ENCODE assay signal across 20 cellular contexts in the genomic region with DNA sequence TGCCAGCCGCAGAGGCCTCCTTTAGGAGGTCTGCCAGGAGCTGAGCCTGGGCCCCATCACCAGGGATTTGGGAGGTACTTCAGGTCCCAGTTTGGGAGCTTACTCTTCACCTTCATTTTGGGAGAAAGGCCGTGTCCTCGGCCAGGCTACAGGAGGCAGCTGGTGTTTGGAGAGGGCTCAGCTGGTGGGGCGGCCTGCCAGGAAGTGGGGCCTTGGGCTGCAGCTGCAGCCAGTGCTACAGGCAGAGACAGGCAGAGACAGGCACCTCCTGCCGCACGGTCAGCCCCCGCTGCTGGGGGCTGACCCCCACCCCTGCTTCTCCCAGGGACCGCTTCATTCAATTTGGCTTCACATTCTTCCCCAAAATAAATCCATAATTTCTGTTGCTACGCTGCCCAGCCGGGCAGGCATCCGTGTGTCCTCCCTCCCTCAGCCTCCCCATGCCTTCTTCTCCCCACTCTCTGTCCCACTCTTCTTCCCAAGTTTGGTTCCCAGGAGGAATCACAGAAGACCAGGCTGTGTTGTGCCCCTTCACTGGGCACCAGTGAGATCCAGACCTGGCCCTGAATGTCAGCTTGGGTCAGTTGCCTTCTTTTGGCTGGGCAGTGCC. TPM values are rescaled to one million over a fixed set of nuclear protein-coding genes. Genes with fewer than 3 reads are reported as not detected.
DNase-seq lines count a peak whose midpoint lies in the region; ATAC-seq and TF ChIP-seq lines count a peak whose summit lies in the region.
"Had no signal": no experiment of that assay in that cellular context is flagged by ENCODE, and none has a peak within 500 bp of the region (broad histone marks: within the 10 kb centered on the region; RNA-seq: fewer than 3 reads in every experiment).

No MANE protein-coding gene starts in this region.

- CTCF ChIA-PET in OCI-LY7 (lab: Charles Lee; ENCODE audit: unreplicated experiment), result interaction anchor here (0.6 kb wide), 1 partner anchor 11 kb away, joined by 3 read pairs; no protein-coding TSS in a partner anchor
- CTCF ChIA-PET in activated CD8-positive, alpha-beta T cell treated with anti-CD3 and anti-CD28 coated beads for 36 hours (lab: Charles Lee), result interaction anchor here (1.2 kb wide), 1 partner anchor 13 kb away, joined by 7 read pairs; no protein-coding TSS in a partner anchor
- CTCF ChIA-PET in activated CD8-positive, alpha-beta memory T cell treated with anti-CD3 and anti-CD28 coated beads, Interleukin-2, amount 10 ng/mL, durations not matched to agents 7 days and 5 days (lab: Charles Lee), result interaction anchor here (1.2 to 2.3 kb wide), 3 partner anchors 9 to 15 kb away, joined by 4 to 8 read pairs (median 6); no protein-coding TSS in a partner anchor

- H3K4me1 ChIP-seq in OCI-LY7 (ENCODE audit: insufficient read depth, low read length, poor library complexity, severe bottlenecking) (peaks cover 54% of the 10 kb centered on the region), ovary (ENCODE audit: insufficient read depth) (peaks cover 7% of the 10 kb centered on the region)
- H3K4me1 ChIP-seq: psoas muscle had no signal

- H3K36me3 ChIP-seq in OCI-LY7 (ENCODE audit: insufficient read depth, low read length) (no peaks in the 10 kb centered on the region), ovary (no peaks in the 10 kb centered on the region)
- H3K36me3 ChIP-seq: heart right ventricle had no signal

- intact Hi-C loops in OCI-LY7 (cut with micrococcal nuclease; ENCODE audit: unreplicated experiment), result no loop called here
- intact Hi-C loops in ovary (cut with DNase I), result no loop called here
- intact Hi-C loops in activated CD8-positive, alpha-beta T cell treated with anti-CD3 and anti-CD28 coated beads for 36 hours (cut with micrococcal nuclease), result no loop called here

- H3K27ac ChIP-seq in OCI-LY7 (ENCODE audit: low read depth, low read length, poor library complexity, severe bottlenecking) (no peak overlapping the region), ovary (no peak overlapping the region)
- H3K27ac ChIP-seq: heart right ventricle, PC-9, psoas muscle, VCaP had no signal

- H3K4me3 Mint-ChIP-seq in glutamatergic neuron (ENCODE audit: unreplicated experiment), result no peak overlapping the region
- H3K4me3 Mint-ChIP-seq in activated CD8-positive, alpha-beta T cell treated with anti-CD3 and anti-CD28 coated beads for 36 hours, result no peak overlapping the region
- no peak overlapping the region for H3K4me3 Mint-ChIP-seq in activated CD8-positive, alpha-beta memory T cell treated with anti-CD3 and anti-CD28 coated beads, Interleukin-2, amount 10 ng/mL, durations not matched to agents 7 days and 5 days
- H3K4me3 Mint-ChIP-seq: activated CD8-positive, alpha-beta T cell treated with anti-CD3 and anti-CD28 coated beads, Interleukin-2, amount 10 ng/mL, durations not matched to agents 7 days and 5 days; activated T-helper 17 cell treated with anti-CD3 and anti-CD28 coated beads, Interleukin-2, amount 50 U/mL, for 72 hours had no signal

- no peaks in the 10 kb centered on the region for H3K79me2 ChIP-seq in OCI-LY7 (ENCODE audit: insufficient read depth, low read depth, low read length)

- DNase-seq in Daoy (ENCODE audit: low read depth) (peak; percentile 3), OCI-LY7 (ENCODE audit: low spot score) (peak; percentile 58), glutamatergic neuron (peak; percentile 22), ovary (peak; percentile 67 to 92 (median 84)), AG20443 (ENCODE audit: low spot score) (no peak)
- no peak for DNase-seq in activated CD8-positive, alpha-beta T cell treated with anti-CD3 and anti-CD28 coated beads for 36 hours
- no peak for DNase-seq in activated CD8-positive, alpha-beta memory T cell treated with anti-CD3 and anti-CD28 coated beads, Interleukin-2, amount 10 ng/mL, durations not matched to agents 7 days and 5 days
- DNase-seq: activated CD8-positive, alpha-beta T cell treated with anti-CD3 and anti-CD28 coated beads, Interleukin-2, amount 10 ng/mL, durations not matched to agents 7 days and 5 days; DMS79 treated with DMSO at 0.1 percent for 48 hours; heart right ventricle; NCI-H1436; NCI-H526; PC-9; psoas muscle had no signal

- H2AFZ ChIP-seq in OCI-LY7 (ENCODE audit: low read length), result no peak overlapping the region
- H2AFZ ChIP-seq: PC-9 had no signal

- POLR2A ChIA-PET in OCI-LY7 (lab: Charles Lee), result interaction anchor here (0.6 kb wide), 1 partner anchor 48 kb away, joined by 3 read pairs; no protein-coding TSS in a partner anchor
- POLR2A ChIA-PET in activated CD8-positive, alpha-beta T cell treated with anti-CD3 and anti-CD28 coated beads for 36 hours (lab: Charles Lee), result no interaction called here

- H3K9me2 ChIP-seq in OCI-LY7 (ENCODE audit: insufficient read depth, low read length), result no peaks in the 10 kb centered on the region

- H3K4me1 Mint-ChIP-seq in glutamatergic neuron (ENCODE audit: low read depth, unreplicated experiment), result peaks cover 5% of the 10 kb centered on the region
- H3K4me1 Mint-ChIP-seq in activated CD8-positive, alpha-beta T cell treated with anti-CD3 and anti-CD28 coated beads for 36 hours (ENCODE audit: low read depth), result peaks cover 5% of the 10 kb centered on the region
- peaks cover 11% of the 10 kb centered on the region for H3K4me1 Mint-ChIP-seq in activated CD8-positive, alpha-beta memory T cell treated with anti-CD3 and anti-CD28 coated beads, Interleukin-2, amount 10 ng/mL, durations not matched to agents 7 days and 5 days

- peaks cover 3% of the 10 kb centered on the region for H3K27me3 Mint-ChIP-seq in glutamatergic neuron (ENCODE audit: unreplicated experiment)
- H3K27me3 Mint-ChIP-seq in activated CD8-positive, alpha-beta T cell treated with anti-CD3 and anti-CD28 coated beads for 36 hours, result peaks cover 4% of the 10 kb centered on the region
- peaks cover 6% of the 10 kb centered on the region for H3K27me3 Mint-ChIP-seq in activated CD8-positive, alpha-beta memory T cell treated with anti-CD3 and anti-CD28 coated beads, Interleukin-2, amount 10 ng/mL, durations not matched to agents 7 days and 5 days

- no peaks in the 10 kb centered on the region for H3K36me3 Mint-ChIP-seq in glutamatergic neuron (ENCODE audit: unreplicated experiment)
- H3K36me3 Mint-ChIP-seq in activated CD8-positive, alpha-beta T cell treated with anti-CD3 and anti-CD28 coated beads for 36 hours (ENCODE audit: low read depth), result no peaks in the 10 kb centered on the region
- no peaks in the 10 kb centered on the region for H3K36me3 Mint-ChIP-seq in activated CD8-positive, alpha-beta memory T cell treated with anti-CD3 and anti-CD28 coated beads, Interleukin-2, amount 10 ng/mL, durations not matched to agents 7 days and 5 days

- H3K27me3 ChIP-seq in ovary, result no peaks in the 10 kb centered on the region

- no peaks in the 10 kb centered on the region for H4K20me1 ChIP-seq in OCI-LY7 (ENCODE audit: insufficient read depth, low read length)

- H3K9me3 Mint-ChIP-seq in glutamatergic neuron (ENCODE audit: unreplicated experiment), result peaks cover 5% of the 10 kb centered on the region
- H3K9me3 Mint-ChIP-seq in activated CD8-positive, alpha-beta T cell treated with anti-CD3 and anti-CD28 coated beads for 36 hours, result no peaks in the 10 kb centered on the region
- no peaks in the 10 kb centered on the region for H3K9me3 Mint-ChIP-seq in activated CD8-positive, alpha-beta memory T cell treated with anti-CD3 and anti-CD28 coated beads, Interleukin-2, amount 10 ng/mL, durations not matched to agents 7 days and 5 days (ENCODE audit: low read depth)
- H3K9me3 Mint-ChIP-seq: activated T-helper 17 cell treated with anti-CD3 and anti-CD28 coated beads, Interleukin-2, amount 50 U/mL, for 72 hours had no signal

- no peak overlapping the region for H3K27ac Mint-ChIP-seq in glutamatergic neuron (ENCODE audit: unreplicated experiment)
- no peak overlapping the region for H3K27ac Mint-ChIP-seq in activated CD8-positive, alpha-beta T cell treated with anti-CD3 and anti-CD28 coated beads for 36 hours
- no peak overlapping the region for H3K27ac Mint-ChIP-seq in activated CD8-positive, alpha-beta memory T cell treated with anti-CD3 and anti-CD28 coated beads, Interleukin-2, amount 10 ng/mL, durations not matched to agents 7 days and 5 days
- H3K27ac Mint-ChIP-seq: activated CD8-positive, alpha-beta T cell treated with anti-CD3 and anti-CD28 coated beads, Interleukin-2, amount 10 ng/mL, durations not matched to agents 7 days and 5 days; activated T-helper 17 cell treated with anti-CD3 and anti-CD28 coated beads, Interleukin-2, amount 50 U/mL, for 72 hours had no signal

- no peak for TF ChIP-seq CTCF in OCI-LY7 (conservative IDR thresholded peaks at IDR 0.05; ENCODE audit: low read length)
- no peak for TF ChIP-seq CTCF in glutamatergic neuron (IDR thresholded peaks at IDR 0.05; ENCODE audit: partially characterized antibody, unreplicated experiment)
- no peak for TF ChIP-seq CTCF in ovary (IDR thresholded peaks at IDR 0.05)
- TF ChIP-seq CTCF in activated CD8-positive, alpha-beta T cell treated with anti-CD3 and anti-CD28 coated beads for 36 hours (IDR thresholded peaks at IDR 0.05), result no peak

- WGBS in ovary, 3 donors, result 16 to 25% (median 24%) methylated on average over 11 of the region's 11 CpGs

- no peak for TF ChIP-seq POLR2A in ovary (IDR thresholded peaks at IDR 0.05)

- no peak overlapping the region for H3K4me3 ChIP-seq in OCI-LY7 (ENCODE audit: low read depth, low read length, poor library complexity, severe bottlenecking)
- H3K4me3 ChIP-seq in ovary, result no peak overlapping the region
- H3K4me3 ChIP-seq: heart right ventricle, PC-9, psoas muscle had no signal

- H3K9me3 ChIP-seq in OCI-LY7 (ENCODE audit: low read length) (no peaks in the 10 kb centered on the region), ovary (no peaks in the 10 kb centered on the region)
- H3K9me3 ChIP-seq: heart right ventricle, psoas muscle had no signal

- ATAC-seq in activated CD8-positive, alpha-beta T cell treated with anti-CD3 and anti-CD28 coated beads for 36 hours, result no peak
- ATAC-seq in activated CD8-positive, alpha-beta memory T cell treated with anti-CD3 and anti-CD28 coated beads, Interleukin-2, amount 10 ng/mL, durations not matched to agents 7 days and 5 days, result no peak
- no peak for ATAC-seq in GM21529 (IDR thresholded peaks at IDR 0.05; ENCODE audit: unreplicated experiment)
- ATAC-seq: activated CD8-positive, alpha-beta T cell treated with anti-CD3 and anti-CD28 coated beads, Interleukin-2, amount 10 ng/mL, durations not matched to agents 7 days and 5 days; activated T-helper 17 cell treated with anti-CD3 and anti-CD28 coated beads, Interleukin-2, amount 50 U/mL, for 72 hours; heart right ventricle; psoas muscle had no signal

- TF ChIP-seq EP300 in ovary (IDR thresholded peaks at IDR 0.05), result no peak

- no TSS peak for BruUV-seq in OCI-LY7 (replicated peaks; lab: Mats Ljungman, UMichigan)

- peak overlapping the region; percentile 2; the same call in 1 of the 2 replicates for H3K4me2 ChIP-seq in OCI-LY7 (ENCODE audit: low read length)
- H3K4me2 ChIP-seq: PC-9 had no signal

RNA-seq across cellular contexts. Expression of gene TMEM235, which starts 6.1 kb away (rescaled TPM):
- total RNA-seq in Daoy (2014; rRNA removed; shearing (Covaris generic)), result not detected in 2 replicates
- total RNA-seq in OCI-LY7 (2014; rRNA removed; shearing (Covaris generic)), result 0.32 TPM in 1 of 2 replicates, not detected in the other
- total RNA-seq in OCI-LY7 (2022), result not detected in 2 replicates
- not detected for total RNA-seq in glutamatergic neuron (ENCODE audit: unreplicated experiment)
- not detected for total RNA-seq in ovary
- polyA plus RNA-seq in ovary, result under 1 TPM in 1 of 2 donors, not detected in 1; 0.07 TPM
- not detected for total RNA-seq in activated CD8-positive, alpha-beta T cell treated with anti-CD3 and anti-CD28 coated beads for 36 hours
- not detected for total RNA-seq in activated CD8-positive, alpha-beta memory T cell treated with anti-CD3 and anti-CD28 coated beads, Interleukin-2, amount 10 ng/mL, durations not matched to agents 7 days and 5 days
- total RNA-seq: activated CD8-positive, alpha-beta T cell treated with anti-CD3 and anti-CD28 coated beads, Interleukin-2, amount 10 ng/mL, durations not matched to agents 7 days and 5 days; activated T-helper 17 cell treated with anti-CD3 and anti-CD28 coated beads, Interleukin-2, amount 50 U/mL, for 72 hours; astrocyte; heart right ventricle; PC-9; psoas muscle had no signal
- polyA plus RNA-seq: BJ, esophagus, heart right ventricle, psoas muscle had no signal

RNA-seq across cellular contexts. Expression of gene BIRC5, which starts 23.5 kb away (rescaled TPM):
- total RNA-seq in Daoy (2014; rRNA removed; shearing (Covaris generic)), result 223 and 248 TPM in 2 replicates
- total RNA-seq in OCI-LY7 (2014; rRNA removed; shearing (Covaris generic)), result 229 and 266 TPM in 2 replicates
- total RNA-seq in OCI-LY7 (2022), result 184 and 190 TPM in 2 replicates
- total RNA-seq in glutamatergic neuron (ENCODE audit: unreplicated experiment), result 14.5 TPM
- total RNA-seq in ovary, result 1 to 10 TPM in 2 of 7 donors, under 1 TPM in 3, not detected in 2; 0.11 to 1.4 (median 0.24) TPM
- 1 to 10 TPM in 1 of 2 donors, under 1 TPM in 1; 0.73 to 1.4 TPM for polyA plus RNA-seq in ovary
- 10 to 100 TPM; 90.6 to 93.7 TPM for total RNA-seq in activated CD8-positive, alpha-beta T cell treated with anti-CD3 and anti-CD28 coated beads for 36 hours
- 10 to 100 TPM; 87.7 to 93.0 TPM for total RNA-seq in activated CD8-positive, alpha-beta memory T cell treated with anti-CD3 and anti-CD28 coated beads, Interleukin-2, amount 10 ng/mL, durations not matched to agents 7 days and 5 days

RNA-seq across cellular contexts. Expression of gene AFMID, which starts 50.3 kb away (rescaled TPM):
- total RNA-seq in Daoy (2014; rRNA removed; shearing (Covaris generic)), result 12.1 and 14.8 TPM in 2 replicates
- 87.8 and 89.1 TPM in 2 replicates for total RNA-seq in OCI-LY7 (2014; rRNA removed; shearing (Covaris generic))
- total RNA-seq in OCI-LY7 (2022) (90.2 and 101 TPM in 2 replicates), glutamatergic neuron (ENCODE audit: unreplicated experiment) (29.9 TPM), ovary (10 to 100 TPM; 32.4 to 69.5 (median 38.5) TPM)
- polyA plus RNA-seq in ovary, result 10 to 100 TPM; 42.9 to 45.3 TPM
- 10 to 100 TPM; 20.8 to 27.9 TPM for total RNA-seq in activated CD8-positive, alpha-beta T cell treated with anti-CD3 and anti-CD28 coated beads for 36 hours
- 10 to 100 TPM; 17.1 to 24.2 TPM for total RNA-seq in activated CD8-positive, alpha-beta memory T cell treated with anti-CD3 and anti-CD28 coated beads, Interleukin-2, amount 10 ng/mL, durations not matched to agents 7 days and 5 days

RNA-seq across cellular contexts. Expression of gene TK1, which starts 50.7 kb away (rescaled TPM):
- 111 and 130 TPM in 2 replicates for total RNA-seq in Daoy (2014; rRNA removed; shearing (Covaris generic))
- total RNA-seq in OCI-LY7 (2014; rRNA removed; shearing (Covaris generic)), result 108 and 118 TPM in 2 replicates
- total RNA-seq in OCI-LY7 (2022), result 149 TPM in 2 replicates
- 2.5 TPM for total RNA-seq in glutamatergic neuron (ENCODE audit: unreplicated experiment)
- 1 to 10 TPM in 4 of 7 donors, under 1 TPM in 3; 0.35 to 4.9 (median 1.4) TPM for total RNA-seq in ovary
- 1 to 10 TPM in 1 of 2 donors, under 1 TPM in 1; 0.65 to 1.4 TPM for polyA plus RNA-seq in ovary
- 100 to 1,000 TPM; 175 to 179 TPM for total RNA-seq in activated CD8-positive, alpha-beta T cell treated with anti-CD3 and anti-CD28 coated beads for 36 hours
- 100 to 1,000 TPM; 145 to 164 TPM for total RNA-seq in activated CD8-positive, alpha-beta memory T cell treated with anti-CD3 and anti-CD28 coated beads, Interleukin-2, amount 10 ng/mL, durations not matched to agents 7 days and 5 days

Comparison
In these comparisons a context has a peak if more than half of its experiments do, and no peak if none do; other contexts are left out.
1. DNase-seq: peak in Daoy (single experiment), OCI-LY7 (single experiment), glutamatergic neuron (single experiment) and ovary (5 of 5); none in activated CD8-positive, alpha-beta T cell treated with anti-CD3 and anti-CD28 coated beads for 36 hours (single experiment), activated CD8-positive, alpha-beta memory T cell treated with anti-CD3 and anti-CD28 coated beads, Interleukin-2, amount 10 ng/mL, durations not matched to agents 7 days and 5 days (single experiment) and AG20443 (single experiment).